In the genomic region with DNA sequence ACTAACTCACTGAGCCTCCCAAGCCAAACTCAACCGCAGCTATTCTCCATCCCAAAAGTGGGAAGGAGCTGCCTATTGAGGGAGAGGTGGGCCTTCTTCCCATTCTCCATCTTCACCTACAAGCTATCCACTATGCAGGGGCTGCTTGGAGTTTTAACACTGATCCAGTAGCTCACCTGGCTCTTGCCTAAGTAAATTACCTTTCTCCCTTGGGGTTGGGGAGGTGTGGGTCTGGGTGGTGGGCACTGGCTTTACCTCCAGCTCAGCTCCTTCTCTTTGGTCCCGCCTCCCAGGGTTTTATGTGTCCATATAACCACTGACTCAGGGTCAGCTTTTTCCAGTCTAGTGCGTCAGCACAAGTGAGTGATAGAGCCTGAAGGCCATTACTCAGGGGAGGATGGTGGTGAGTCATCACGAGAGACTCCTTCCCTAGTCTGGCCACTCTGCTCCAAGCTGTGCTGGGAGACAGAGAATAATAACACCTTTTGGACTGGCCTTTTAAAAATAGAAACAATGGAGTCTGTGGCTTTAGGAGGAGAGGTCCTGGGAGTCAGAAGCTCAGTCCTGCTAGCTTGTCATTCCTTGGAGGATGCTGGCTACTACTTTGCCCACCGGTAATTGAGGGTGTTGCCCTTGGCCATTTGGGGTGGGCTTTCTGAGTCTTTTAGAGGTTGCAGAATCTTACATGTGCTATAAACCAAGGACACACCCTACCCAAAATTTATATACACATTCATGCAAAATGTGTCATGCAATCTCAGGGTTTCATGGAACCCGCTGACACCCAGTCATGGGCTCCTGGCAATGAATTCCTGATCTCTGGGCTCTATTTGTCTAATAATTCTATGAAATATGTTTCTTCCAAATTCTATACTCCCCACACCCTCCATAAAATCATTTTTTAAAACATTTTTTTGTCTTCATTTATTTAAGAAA, we compare ENCODE assay signal across 9 cellular contexts. TPM values are rescaled to one million over a fixed set of nuclear protein-coding genes. Genes with fewer than 3 reads are reported as not detected.
A peak's percentile ranks its signal among the peaks of the same experiment; 100 is the strongest.
DNase-seq lines count a peak whose midpoint lies in the region; ATAC-seq, FAIRE-seq and TF ChIP-seq lines count a peak whose summit lies in the region.
"Had no signal": no experiment of that assay in that cellular context is flagged by ENCODE, and none has a peak within 500 bp of the region (broad histone marks: within the 10 kb centered on the region; RNA-seq: fewer than 3 reads in every experiment).

No MANE protein-coding gene starts in this region.

- 59 to 69% (median 69%) methylated on average over 6 of the region's 6 CpGs for WGBS in small intestine, 3 donors

- H3K4me1 ChIP-seq in small intestine (ENCODE audit: control insufficient read depth in 2 of 2, insufficient read depth in 1 of 2, low read depth in 1 of 2, low read length in 1 of 2): no peaks in the 10 kb centered on the region

- H3K9me3 ChIP-seq in small intestine (ENCODE audit: control insufficient read depth, low read depth): no peaks in the 10 kb centered on the region

- H3K27me3 Mint-ChIP-seq in glutamatergic neuron (ENCODE audit: unreplicated experiment): peaks cover 2% of the 10 kb centered on the region

- DNase-seq in HCEC 1CT: peak; percentile 97
- DNase-seq in SW 1271 (lab: John Stamatoyannopoulos, UW): peak; percentile 98
- peak; percentile 30 for DNase-seq in glutamatergic neuron
- DNase-seq in small intestine: peak; percentile 64
- DNase-seq in NCI-H2081 (lab: John Stamatoyannopoulos, UW): no peak
- DNase-seq in NCI-H524 treated with DMSO at 0.1 percent for 48 hours (lab: John Stamatoyannopoulos, UW): no peak

- no peak overlapping the region for H3K4me3 ChIP-seq in small intestine (ENCODE audit: low read depth in 1 of 2, low read length in 2 of 2)

- H3K4me3 Mint-ChIP-seq in glutamatergic neuron (ENCODE audit: unreplicated experiment): no peak overlapping the region

- no peaks in the 10 kb centered on the region for H3K36me3 ChIP-seq in small intestine (ENCODE audit: control insufficient read depth in 2 of 2, insufficient read depth in 2 of 2, low read length in 2 of 2)

- H3K4me1 Mint-ChIP-seq in glutamatergic neuron (ENCODE audit: low read depth, unreplicated experiment): peaks cover 7% of the 10 kb centered on the region

- H3K27ac Mint-ChIP-seq in glutamatergic neuron (ENCODE audit: unreplicated experiment): peak overlapping the region; percentile 17
- H3K27ac Mint-ChIP-seq: activated naive CD4-positive, alpha-beta T cell treated with anti-CD3 and anti-CD28 coated beads, Interleukin-2, amount 50 U/mL, for 72 hours had no signal

- H3K9me3 Mint-ChIP-seq in glutamatergic neuron (ENCODE audit: unreplicated experiment): peaks cover 2% of the 10 kb centered on the region

- no peaks in the 10 kb centered on the region for H3K36me3 Mint-ChIP-seq in glutamatergic neuron (ENCODE audit: unreplicated experiment)
- H3K36me3 Mint-ChIP-seq: activated naive CD4-positive, alpha-beta T cell treated with anti-CD3 and anti-CD28 coated beads, Interleukin-2, amount 50 U/mL, for 72 hours had no signal

- no peak for TF ChIP-seq CTCF in glutamatergic neuron (IDR thresholded peaks at IDR 0.05; ENCODE audit: partially characterized antibody, unreplicated experiment)

- H3K27me3 ChIP-seq in small intestine (ENCODE audit: control insufficient read depth in 2 of 2, insufficient read depth in 2 of 2, low read length in 2 of 2): no peaks in the 10 kb centered on the region

- ATAC-seq in GM21423 (IDR thresholded peaks at IDR 0.05; ENCODE audit: unreplicated experiment) (no peak), GM18867 (IDR thresholded peaks at IDR 0.05; ENCODE audit: unreplicated experiment) (no peak)

- FAIRE-seq in small intestine (lab: Jason Lieb, UNC): no peak

- H3K27ac ChIP-seq in small intestine (ENCODE audit: low read depth in 1 of 2, low read length in 1 of 2): peak overlapping the region in 1 of 2 donors; percentile 17

RNA-seq across cellular contexts. Expression of gene ATP6V1G1, which starts 35.6 kb away (rescaled TPM):
- 156 TPM for total RNA-seq in glutamatergic neuron (ENCODE audit: unreplicated experiment)
- polyA plus RNA-seq in small intestine: 100 to 1,000 TPM in 1 of 3 donors, 10 to 100 TPM in 2; 89.7 to 102 (median 93.1) TPM

RNA-seq across cellular contexts. Expression of gene WHRN, which starts 46.7 kb away (rescaled TPM):
- 3.2 TPM for total RNA-seq in glutamatergic neuron (ENCODE audit: unreplicated experiment)
- 1 to 10 TPM; 2.7 to 8.6 (median 7.2) TPM for polyA plus RNA-seq in small intestine

RNA-seq across cellular contexts. Expression of gene TMEM268, which starts 59.1 kb away (rescaled TPM):
- total RNA-seq in glutamatergic neuron (ENCODE audit: unreplicated experiment): 12.2 TPM
- 1 to 10 TPM; 1.4 to 5.4 (median 1.6) TPM for polyA plus RNA-seq in small intestine

Comparison
In these comparisons a context has a peak if more than half of its experiments do, and no peak if none do; other contexts are left out.
1. DNase-seq: peak in HCEC 1CT (single experiment), SW 1271 (2 of 2), glutamatergic neuron (single experiment) and small intestine (single experiment); none in NCI-H2081 (0 of 2) and NCI-H524 treated with DMSO at 0.1 percent for 48 hours (single experiment).